ENCODE assay signal across 1 cellular context in genomic region chr17:75034236-75034908, GRCh38.
A peak's percentile ranks its signal among the peaks of the same experiment; 100 is the strongest.
TF ChIP-seq lines count a peak whose summit lies in the region.

No MANE protein-coding gene starts in this region.

TF ChIP-seq in WTC11, 78 proteins besides CTCF, POLR2A, EP300 and RAD21 (continued from another document and continues in another):
- TF ChIP-seq ATF3 (CRISPR knock-in tag; conservative IDR thresholded peaks at IDR 0.05) (no peak), RELA (CRISPR knock-in tag; IDR thresholded peaks at IDR 0.05; ENCODE audit: borderline replicate concordance) (no peak), ZNF281 (CRISPR knock-in tag; IDR thresholded peaks at IDR 0.05) (no peak), SMAD4 (CRISPR knock-in tag; IDR thresholded peaks at IDR 0.05) (0 out of 2 replicates have a peak, but pooled peaks have one; percentile 34), ATF2 (CRISPR knock-in tag; IDR thresholded peaks at IDR 0.05; ENCODE audit: borderline replicate concordance, low read depth) (no peak), ESRRA (CRISPR knock-in tag; IDR thresholded peaks at IDR 0.05; ENCODE audit: borderline replicate concordance) (no peak; the same call in 1 of the 2 replicates), ZNF121 (CRISPR knock-in tag; IDR thresholded peaks at IDR 0.05) (no peak), EMX1 (CRISPR knock-in tag; IDR thresholded peaks at IDR 0.05) (0 out of 2 replicates have a peak, but pooled peaks have one; percentile 8), MLX (CRISPR knock-in tag; IDR thresholded peaks at IDR 0.05) (no peak; the same call in 1 of the 2 replicates), GABPB1 (CRISPR knock-in tag; IDR thresholded peaks at IDR 0.05) (peak; percentile 77; the same call in 1 of the 2 replicates), ATF1 (CRISPR knock-in tag; IDR thresholded peaks at IDR 0.05) (peak; percentile 84; the same call in 1 of the 2 replicates), NFATC4 (CRISPR knock-in tag; IDR thresholded peaks at IDR 0.05) (no peak), TEAD1 (CRISPR knock-in tag; IDR thresholded peaks at IDR 0.05) (peak; percentile 72; the same call in 1 of the 2 replicates), GRHL2 (CRISPR knock-in tag; IDR thresholded peaks at IDR 0.05; ENCODE audit: insufficient replicate concordance, severe bottlenecking) (no peak), ZNF317 (CRISPR knock-in tag; IDR thresholded peaks at IDR 0.05; ENCODE audit: borderline replicate concordance, low read depth) (no peak), RORB (CRISPR knock-in tag; IDR thresholded peaks at IDR 0.05) (no peak), SP1 (CRISPR knock-in tag; conservative IDR thresholded peaks at IDR 0.05) (no peak), CREB1 (CRISPR knock-in tag; IDR thresholded peaks at IDR 0.05) (peak; percentile 64; the same call in 1 of the 2 replicates), PREB (CRISPR knock-in tag; IDR thresholded peaks at IDR 0.05; ENCODE audit: borderline replicate concordance) (no peak), KAT7 (CRISPR knock-in tag; IDR thresholded peaks at IDR 0.05; ENCODE audit: borderline replicate concordance) (0 out of 2 replicates have a peak, but pooled peaks have one; percentile 69), ZNF219 (CRISPR knock-in tag; IDR thresholded peaks at IDR 0.05; ENCODE audit: borderline replicate concordance) (peak; percentile 55; the same call in 1 of the 2 replicates), E2F1 (CRISPR knock-in tag; IDR thresholded peaks at IDR 0.05) (no peak), SMAD3 (CRISPR knock-in tag; IDR thresholded peaks at IDR 0.05; ENCODE audit: borderline replicate concordance) (peak; percentile 23; the same call in 1 of the 2 replicates), CBFB (CRISPR knock-in tag; IDR thresholded peaks at IDR 0.05; ENCODE audit: low read depth) (no peak), TCF7 (CRISPR knock-in tag; IDR thresholded peaks at IDR 0.05; ENCODE audit: low read depth) (no peak), STAT6 (CRISPR knock-in tag; conservative IDR thresholded peaks at IDR 0.05; ENCODE audit: low read depth) (no peak), MXD4 (CRISPR knock-in tag; IDR thresholded peaks at IDR 0.05; ENCODE audit: borderline replicate concordance) (no peak), GTF2I (CRISPR knock-in tag; conservative IDR thresholded peaks at IDR 0.05) (no peak), ELF4 (CRISPR knock-in tag; IDR thresholded peaks at IDR 0.05; ENCODE audit: low read depth) (no peak), SOX15 (CRISPR knock-in tag; IDR thresholded peaks at IDR 0.05) (no peak)
- TF ChIP-seq, protein P1, sequence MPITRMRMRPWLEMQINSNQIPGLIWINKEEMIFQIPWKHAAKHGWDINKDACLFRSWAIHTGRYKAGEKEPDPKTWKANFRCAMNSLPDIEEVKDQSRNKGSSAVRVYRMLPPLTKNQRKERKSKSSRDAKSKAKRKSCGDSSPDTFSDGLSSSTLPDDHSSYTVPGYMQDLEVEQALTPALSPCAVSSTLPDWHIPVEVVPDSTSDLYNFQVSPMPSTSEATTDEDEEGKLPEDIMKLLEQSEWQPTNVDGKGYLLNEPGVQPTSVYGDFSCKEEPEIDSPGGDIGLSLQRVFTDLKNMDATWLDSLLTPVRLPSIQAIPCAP (CRISPR knock-in tag; IDR thresholded peaks at IDR 0.05): no peak
- TF ChIP-seq, protein P2, sequence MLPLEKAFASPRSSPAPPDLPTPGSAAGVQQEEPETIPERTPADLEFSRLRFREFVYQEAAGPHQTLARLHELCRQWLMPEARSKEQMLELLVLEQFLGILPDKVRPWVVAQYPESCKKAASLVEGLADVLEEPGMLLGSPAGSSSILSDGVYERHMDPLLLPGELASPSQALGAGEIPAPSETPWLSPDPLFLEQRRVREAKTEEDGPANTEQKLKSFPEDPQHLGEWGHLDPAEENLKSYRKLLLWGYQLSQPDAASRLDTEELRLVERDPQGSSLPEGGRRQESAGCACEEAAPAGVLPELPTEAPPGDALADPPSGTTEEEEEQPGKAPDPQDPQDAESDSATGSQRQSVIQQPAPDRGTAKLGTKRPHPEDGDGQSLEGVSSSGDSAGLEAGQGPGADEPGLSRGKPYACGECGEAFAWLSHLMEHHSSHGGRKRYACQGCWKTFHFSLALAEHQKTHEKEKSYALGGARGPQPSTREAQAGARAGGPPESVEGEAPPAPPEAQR (CRISPR knock-in tag; IDR thresholded peaks at IDR 0.05): no peak
- TF ChIP-seq, protein P3, sequence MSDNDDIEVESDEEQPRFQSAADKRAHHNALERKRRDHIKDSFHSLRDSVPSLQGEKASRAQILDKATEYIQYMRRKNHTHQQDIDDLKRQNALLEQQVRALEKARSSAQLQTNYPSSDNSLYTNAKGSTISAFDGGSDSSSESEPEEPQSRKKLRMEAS (CRISPR knock-in tag; IDR thresholded peaks at IDR 0.05): peak; percentile 85
- TF ChIP-seq, protein P4, sequence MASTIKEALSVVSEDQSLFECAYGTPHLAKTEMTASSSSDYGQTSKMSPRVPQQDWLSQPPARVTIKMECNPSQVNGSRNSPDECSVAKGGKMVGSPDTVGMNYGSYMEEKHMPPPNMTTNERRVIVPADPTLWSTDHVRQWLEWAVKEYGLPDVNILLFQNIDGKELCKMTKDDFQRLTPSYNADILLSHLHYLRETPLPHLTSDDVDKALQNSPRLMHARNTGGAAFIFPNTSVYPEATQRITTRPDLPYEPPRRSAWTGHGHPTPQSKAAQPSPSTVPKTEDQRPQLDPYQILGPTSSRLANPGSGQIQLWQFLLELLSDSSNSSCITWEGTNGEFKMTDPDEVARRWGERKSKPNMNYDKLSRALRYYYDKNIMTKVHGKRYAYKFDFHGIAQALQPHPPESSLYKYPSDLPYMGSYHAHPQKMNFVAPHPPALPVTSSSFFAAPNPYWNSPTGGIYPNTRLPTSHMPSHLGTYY (CRISPR knock-in tag; IDR thresholded peaks at IDR 0.05): no peak
- TF ChIP-seq, protein P5, sequence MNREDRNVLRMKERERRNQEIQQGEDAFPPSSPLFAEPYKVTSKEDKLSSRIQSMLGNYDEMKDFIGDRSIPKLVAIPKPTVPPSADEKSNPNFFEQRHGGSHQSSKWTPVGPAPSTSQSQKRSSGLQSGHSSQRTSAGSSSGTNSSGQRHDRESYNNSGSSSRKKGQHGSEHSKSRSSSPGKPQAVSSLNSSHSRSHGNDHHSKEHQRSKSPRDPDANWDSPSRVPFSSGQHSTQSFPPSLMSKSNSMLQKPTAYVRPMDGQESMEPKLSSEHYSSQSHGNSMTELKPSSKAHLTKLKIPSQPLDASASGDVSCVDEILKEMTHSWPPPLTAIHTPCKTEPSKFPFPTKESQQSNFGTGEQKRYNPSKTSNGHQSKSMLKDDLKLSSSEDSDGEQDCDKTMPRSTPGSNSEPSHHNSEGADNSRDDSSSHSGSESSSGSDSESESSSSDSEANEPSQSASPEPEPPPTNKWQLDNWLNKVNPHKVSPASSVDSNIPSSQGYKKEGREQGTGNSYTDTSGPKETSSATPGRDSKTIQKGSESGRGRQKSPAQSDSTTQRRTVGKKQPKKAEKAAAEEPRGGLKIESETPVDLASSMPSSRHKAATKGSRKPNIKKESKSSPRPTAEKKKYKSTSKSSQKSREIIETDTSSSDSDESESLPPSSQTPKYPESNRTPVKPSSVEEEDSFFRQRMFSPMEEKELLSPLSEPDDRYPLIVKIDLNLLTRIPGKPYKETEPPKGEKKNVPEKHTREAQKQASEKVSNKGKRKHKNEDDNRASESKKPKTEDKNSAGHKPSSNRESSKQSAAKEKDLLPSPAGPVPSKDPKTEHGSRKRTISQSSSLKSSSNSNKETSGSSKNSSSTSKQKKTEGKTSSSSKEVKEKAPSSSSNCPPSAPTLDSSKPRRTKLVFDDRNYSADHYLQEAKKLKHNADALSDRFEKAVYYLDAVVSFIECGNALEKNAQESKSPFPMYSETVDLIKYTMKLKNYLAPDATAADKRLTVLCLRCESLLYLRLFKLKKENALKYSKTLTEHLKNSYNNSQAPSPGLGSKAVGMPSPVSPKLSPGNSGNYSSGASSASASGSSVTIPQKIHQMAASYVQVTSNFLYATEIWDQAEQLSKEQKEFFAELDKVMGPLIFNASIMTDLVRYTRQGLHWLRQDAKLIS (CRISPR knock-in tag; IDR thresholded peaks at IDR 0.05; ENCODE audit: borderline replicate concordance): no peak
- TF ChIP-seq, protein P6, sequence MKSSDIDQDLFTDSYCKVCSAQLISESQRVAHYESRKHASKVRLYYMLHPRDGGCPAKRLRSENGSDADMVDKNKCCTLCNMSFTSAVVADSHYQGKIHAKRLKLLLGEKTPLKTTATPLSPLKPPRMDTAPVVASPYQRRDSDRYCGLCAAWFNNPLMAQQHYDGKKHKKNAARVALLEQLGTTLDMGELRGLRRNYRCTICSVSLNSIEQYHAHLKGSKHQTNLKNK (CRISPR knock-in tag; IDR thresholded peaks at IDR 0.05): no peak
- TF ChIP-seq, protein P7, sequence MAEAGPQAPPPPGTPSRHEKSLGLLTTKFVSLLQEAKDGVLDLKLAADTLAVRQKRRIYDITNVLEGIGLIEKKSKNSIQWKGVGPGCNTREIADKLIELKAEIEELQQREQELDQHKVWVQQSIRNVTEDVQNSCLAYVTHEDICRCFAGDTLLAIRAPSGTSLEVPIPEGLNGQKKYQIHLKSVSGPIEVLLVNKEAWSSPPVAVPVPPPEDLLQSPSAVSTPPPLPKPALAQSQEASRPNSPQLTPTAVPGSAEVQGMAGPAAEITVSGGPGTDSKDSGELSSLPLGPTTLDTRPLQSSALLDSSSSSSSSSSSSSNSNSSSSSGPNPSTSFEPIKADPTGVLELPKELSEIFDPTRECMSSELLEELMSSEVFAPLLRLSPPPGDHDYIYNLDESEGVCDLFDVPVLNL (CRISPR knock-in tag; IDR thresholded peaks at IDR 0.05; ENCODE audit: borderline replicate concordance, low read depth): no peak
